19 cellular contexts compared by ENCODE assay signal in genomic region chr1:94612081-94612480, GRCh38.
DNase-seq lines count a peak whose midpoint lies in the region; ATAC-seq, FAIRE-seq and TF ChIP-seq lines count a peak whose summit lies in the region.
"Had no signal": no experiment of that assay in that cellular context is flagged by ENCODE, and none has a peak within 500 bp of the region (broad histone marks: within the 10 kb centered on the region; RNA-seq: fewer than 3 reads in every experiment).

No MANE protein-coding gene starts in this region.

- peak; percentile 11 for DNase-seq in H4 (ENCODE audit: low spot score)
- no peak for DNase-seq in adipocyte (ENCODE audit: low read depth)
- DNase-seq in left lung = no peak
- no peak for DNase-seq in smooth muscle cell (lab: John Stamatoyannopoulos, UW; ENCODE audit: unreplicated experiment)
- no peak for DNase-seq in activated CD4-positive, alpha-beta memory T cell treated with anti-CD3 and anti-CD28 coated beads, Interleukin-2, amount 10 ng/mL, durations not matched to agents 7 days and 5 days
- no peak for DNase-seq in psoas muscle
- no peak for DNase-seq in ureter (ENCODE audit: low spot score)
- no peak for DNase-seq in D721Med (ENCODE audit: insufficient read length, low spot score)
- DNase-seq: AML-193, EL, NCI-H1417, NCI-H1930, NCI-H2171, NCI-H446, NCI-H69, SJCRH30 had no signal

- CTCF ChIA-PET in activated CD4-positive, alpha-beta memory T cell treated with anti-CD3 and anti-CD28 coated beads, Interleukin-2, amount 10 ng/mL, durations not matched to agents 7 days and 5 days (lab: Charles Lee) = no interaction called here

- H3K27me3 Mint-ChIP-seq in activated CD4-positive, alpha-beta memory T cell treated with anti-CD3 and anti-CD28 coated beads, Interleukin-2, amount 10 ng/mL, durations not matched to agents 7 days and 5 days = peaks cover 3% of the 10 kb centered on the region

- H3K27me3 ChIP-seq in adipocyte (replicated peaks; ENCODE audit: control insufficient read depth, insufficient read depth, low read length) (no peaks in the 10 kb centered on the region), left lung (no peaks in the 10 kb centered on the region), smooth muscle cell (ENCODE audit: low read depth) (no peaks in the 10 kb centered on the region), psoas muscle (ENCODE audit: insufficient read depth in 3 of 3, low read length in 2 of 3) (no peaks in the 10 kb centered on the region)
- H3K27me3 ChIP-seq: SJCRH30 had no signal

- peak overlapping the region; percentile 49 for H3K4me2 ChIP-seq in smooth muscle cell

- H3F3A ChIP-seq in smooth muscle cell (ENCODE audit: low read depth) = peaks cover 4% of the 10 kb centered on the region

- WGBS in smooth muscle cell (ENCODE audit: low lambda C conversion rate) = 60% methylated on average over 2 of the region's 2 CpGs
- WGBS in psoas muscle, 3 donors = 71 to 79% (median 76%) methylated on average over 2 of the region's 2 CpGs

- H3K9me3 Mint-ChIP-seq in activated CD4-positive, alpha-beta memory T cell treated with anti-CD3 and anti-CD28 coated beads, Interleukin-2, amount 10 ng/mL, durations not matched to agents 7 days and 5 days = no peaks in the 10 kb centered on the region

- no peaks in the 10 kb centered on the region for H3K36me3 Mint-ChIP-seq in activated CD4-positive, alpha-beta memory T cell treated with anti-CD3 and anti-CD28 coated beads, Interleukin-2, amount 10 ng/mL, durations not matched to agents 7 days and 5 days (ENCODE audit: low read depth)

- no peak overlapping the region for H3K4me3 Mint-ChIP-seq in activated CD4-positive, alpha-beta memory T cell treated with anti-CD3 and anti-CD28 coated beads, Interleukin-2, amount 10 ng/mL, durations not matched to agents 7 days and 5 days
- H3K4me3 Mint-ChIP-seq: CD14-positive monocyte had no signal

- no peak for FAIRE-seq in D721Med (lab: Jason Lieb, UNC)
- FAIRE-seq: H1 had no signal

- TF ChIP-seq CTCF in left lung (IDR thresholded peaks at IDR 0.05) = no peak
- TF ChIP-seq CTCF in smooth muscle cell (IDR thresholded peaks at IDR 0.05; ENCODE audit: borderline replicate concordance, insufficient read depth, poor library complexity, severe bottlenecking) = no peak
- no peak for TF ChIP-seq CTCF in psoas muscle (IDR thresholded peaks at IDR 0.05)
- TF ChIP-seq CTCF in D721Med (IDR thresholded peaks at IDR 0.05; ENCODE audit: insufficient read depth, missing control alignments) = no peak

- peak overlapping the region; percentile 76 for H3K9ac ChIP-seq in adipocyte (ENCODE audit: low read length)
- no peak overlapping the region for H3K9ac ChIP-seq in smooth muscle cell (ENCODE audit: low read depth)

- no peaks in the 10 kb centered on the region for H3K36me3 ChIP-seq in adipocyte (ENCODE audit: control insufficient read depth, insufficient read depth, low read length, severe bottlenecking)
- no peaks in the 10 kb centered on the region for H3K36me3 ChIP-seq in left lung
- no peaks in the 10 kb centered on the region for H3K36me3 ChIP-seq in smooth muscle cell (ENCODE audit: low read depth)
- H3K36me3 ChIP-seq in psoas muscle (ENCODE audit: insufficient read depth in 1 of 2, low read depth in 1 of 2) = no peaks in the 10 kb centered on the region
- H3K36me3 ChIP-seq: SJCRH30 had no signal

- no peaks in the 10 kb centered on the region for H3K9me3 ChIP-seq in adipocyte (ENCODE audit: control insufficient read depth, low read length)
- no peaks in the 10 kb centered on the region for H3K9me3 ChIP-seq in left lung
- no peaks in the 10 kb centered on the region for H3K9me3 ChIP-seq in smooth muscle cell (replicated peaks; ENCODE audit: low read depth)
- no peaks in the 10 kb centered on the region for H3K9me3 ChIP-seq in psoas muscle
- H3K9me3 ChIP-seq: SJCRH30 had no signal

- H3K79me2 ChIP-seq in smooth muscle cell (ENCODE audit: low read depth) = no peaks in the 10 kb centered on the region

- POLR2A ChIA-PET in activated CD4-positive, alpha-beta memory T cell treated with anti-CD3 and anti-CD28 coated beads, Interleukin-2, amount 10 ng/mL, durations not matched to agents 7 days and 5 days (lab: Charles Lee) = no interaction called here

- ATAC-seq in left lung (peak; percentile 46), psoas muscle (no peak)

- peak overlapping the region; percentile 28 for H3K4me3 ChIP-seq in adipocyte (ENCODE audit: low read length)
- no peak overlapping the region for H3K4me3 ChIP-seq in left lung
- no peak overlapping the region for H3K4me3 ChIP-seq in smooth muscle cell
- H3K4me3 ChIP-seq in psoas muscle = no peak overlapping the region
- H3K4me3 ChIP-seq: SJCRH30 had no signal

- intact Hi-C loops in left lung (cut with DNase I) (no loop called here), psoas muscle (cut with DNase I) (no loop called here)

- H4K20me1 ChIP-seq in smooth muscle cell (ENCODE audit: low read depth) = no peaks in the 10 kb centered on the region

- H3K27ac ChIP-seq in left lung (peak overlapping the region in 1 of 2 donors; percentile 44), smooth muscle cell (ENCODE audit: low read depth) (peak overlapping the region; percentile 19), psoas muscle (no peak overlapping the region)
- H3K27ac ChIP-seq: RWPE1, SJCRH30 had no signal

- peaks cover 7% of the 10 kb centered on the region for H3K4me1 Mint-ChIP-seq in activated CD4-positive, alpha-beta memory T cell treated with anti-CD3 and anti-CD28 coated beads, Interleukin-2, amount 10 ng/mL, durations not matched to agents 7 days and 5 days

- H3K27ac Mint-ChIP-seq in activated CD4-positive, alpha-beta memory T cell treated with anti-CD3 and anti-CD28 coated beads, Interleukin-2, amount 10 ng/mL, durations not matched to agents 7 days and 5 days = no peak overlapping the region

- H3K4me1 ChIP-seq in adipocyte (ENCODE audit: control insufficient read depth, insufficient read depth, low read length) (peaks cover 36% of the 10 kb centered on the region), left lung (peaks cover 0 to 44% of the 10 kb centered on the region in 2 donors), smooth muscle cell (ENCODE audit: low read depth) (peaks cover 13% of the 10 kb centered on the region), psoas muscle (no peaks in the 10 kb centered on the region)

- H2AFZ ChIP-seq in smooth muscle cell (ENCODE audit: low read depth) = peak overlapping the region; percentile 42
